ENCODE assay signal across 27 cellular contexts in the genomic region with DNA sequence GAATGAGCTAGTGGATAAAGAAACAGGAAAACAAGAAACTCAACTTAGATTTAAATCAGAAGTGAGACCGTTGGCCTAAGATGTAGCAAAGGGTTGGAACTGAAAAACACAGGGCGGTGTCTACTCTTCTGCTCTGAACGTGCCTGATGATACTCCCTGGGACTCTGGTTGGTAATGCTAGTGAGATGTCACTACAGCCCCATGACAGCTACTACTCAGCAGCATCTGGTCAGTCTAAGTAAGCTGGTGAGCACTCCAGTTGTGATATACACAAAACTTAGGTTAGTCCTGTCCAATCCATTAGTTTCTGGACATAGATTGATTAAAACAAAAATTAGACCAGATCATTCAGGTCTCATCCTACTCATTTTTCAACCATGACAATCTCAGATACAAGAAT. TPM values are rescaled to one million over a fixed set of nuclear protein-coding genes. Genes with fewer than 3 reads are reported as not detected.
"Had no signal": no experiment of that assay in that cellular context is flagged by ENCODE, and none has a peak within 500 bp of the region (broad histone marks: within the 10 kb centered on the region; RNA-seq: fewer than 3 reads in every experiment).

No MANE protein-coding gene starts in this region.

- H3K4me1 Mint-ChIP-seq: activated naive CD4-positive, alpha-beta T cell treated with anti-CD3 and anti-CD28 coated beads, Interleukin-2, amount 50 U/mL, for 24 hours; central memory CD8-positive, alpha-beta T cell had no signal

- DNase-seq: activated CD4-positive, alpha-beta T cell treated with anti-CD3 and anti-CD28 coated beads for 4 hours; activated CD8-positive, alpha-beta T cell treated with anti-CD3 and anti-CD28 coated beads, Interleukin-2, amount 10 ng/mL, durations not matched to agents 7 days and 5 days; activated effector memory CD4-positive, alpha-beta T cell treated with Interleukin-2 at 50 U/mL for 16 hours; activated naive CD4-positive, alpha-beta T cell; activated T-cell treated with anti-CD3 and anti-CD28 coated beads, Interleukin-2, amount 50 U/mL, for 24 hours; body of pancreas; MV-4-11; NCI-H1092 treated with DMSO at 0.1 percent for 48 hours; NCI-H1417 treated with DMSO at 0.1 percent for 48 hours; NCI-H1694; NCI-H2029; NCI-H2107; NCI-H2171 treated with DMSO at 0.1 percent for 48 hours; NCI-H345; NCI-H510A; NCI-H526 treated with DMSO at 0.1 percent for 48 hours; NCI-H82; OCI-M1; T-helper 1 cell had no signal

- H3K36me3 ChIP-seq: ascending aorta had no signal

- H3K9ac ChIP-seq: KMS-11 had no signal

- H3K27ac ChIP-seq: ascending aorta, body of pancreas, KMS-11, SK-N-MC had no signal

- H3K9me3 ChIP-seq: ascending aorta, body of pancreas had no signal

- H3K9me3 Mint-ChIP-seq: activated naive CD4-positive, alpha-beta T cell treated with anti-CD3 and anti-CD28 coated beads, Interleukin-2, amount 50 U/mL, for 24 hours; activated T-cell treated with anti-CD3 and anti-CD28 coated beads, Interleukin-2, amount 50 U/mL, for 24 hours; activated T-helper 1 cell treated with anti-CD3 and anti-CD28 coated beads, Interleukin-12 subunit alpha, Interleukin-12 subunit beta, Interleukin-2, Interleukin-4 antibody, amounts not matched to agents 30 ng/mL and 10 ng/mL and 1 ng/mL, durations not matched to agents 14 hours and 24 hours and 36 hours; central memory CD8-positive, alpha-beta T cell had no signal

- ATAC-seq: activated CD4-positive, CD25-positive, alpha-beta regulatory T cell treated with anti-CD3 and anti-CD28 coated beads, Interleukin-2, amount 50 U/mL, for 24 hours; activated CD8-positive, alpha-beta T cell treated with anti-CD3 and anti-CD28 coated beads, Interleukin-2, amount 10 ng/mL, durations not matched to agents 7 days and 5 days; body of pancreas had no signal

- H3K4me2 ChIP-seq: KMS-11 had no signal

- H3K36me3 Mint-ChIP-seq: activated naive CD4-positive, alpha-beta T cell treated with anti-CD3 and anti-CD28 coated beads, Interleukin-2, amount 50 U/mL, for 24 hours had no signal

- H3K27ac Mint-ChIP-seq: activated CD8-positive, alpha-beta T cell treated with anti-CD3 and anti-CD28 coated beads, Interleukin-2, amount 10 ng/mL, durations not matched to agents 7 days and 5 days; activated naive CD4-positive, alpha-beta T cell treated with anti-CD3 and anti-CD28 coated beads, Interleukin-2, amount 50 U/mL, for 24 hours; activated T-cell treated with anti-CD3 and anti-CD28 coated beads, Interleukin-2, amount 50 U/mL, for 24 hours; activated T-helper 1 cell treated with anti-CD3 and anti-CD28 coated beads, Interleukin-12 subunit alpha, Interleukin-12 subunit beta, Interleukin-2, Interleukin-4 antibody, amounts not matched to agents 30 ng/mL and 10 ng/mL and 1 ng/mL, durations not matched to agents 14 hours and 24 hours and 36 hours had no signal

- H3K27me3 ChIP-seq: ascending aorta, body of pancreas had no signal

- H3K27me3 Mint-ChIP-seq: activated T-cell treated with anti-CD3 and anti-CD28 coated beads, Interleukin-2, amount 50 U/mL, for 24 hours had no signal

- H3K4me3 Mint-ChIP-seq: activated CD8-positive, alpha-beta T cell treated with anti-CD3 and anti-CD28 coated beads, Interleukin-2, amount 10 ng/mL, durations not matched to agents 7 days and 5 days; activated naive CD4-positive, alpha-beta T cell treated with anti-CD3 and anti-CD28 coated beads, Interleukin-2, amount 50 U/mL, for 24 hours; activated T-cell treated with anti-CD3 and anti-CD28 coated beads, Interleukin-2, amount 50 U/mL, for 24 hours; activated T-helper 1 cell treated with anti-CD3 and anti-CD28 coated beads, Interleukin-12 subunit alpha, Interleukin-12 subunit beta, Interleukin-2, Interleukin-4 antibody, amounts not matched to agents 30 ng/mL and 10 ng/mL and 1 ng/mL, durations not matched to agents 14 hours and 24 hours and 36 hours; central memory CD8-positive, alpha-beta T cell had no signal

- H3K4me1 ChIP-seq: ascending aorta had no signal

- H3K4me3 ChIP-seq: ascending aorta, body of pancreas, SK-N-MC had no signal

RNA-seq across cellular contexts. Expression of a gene that starts 15.4 kb away (rescaled TPM):
- total RNA-seq: activated CD8-positive, alpha-beta T cell treated with anti-CD3 and anti-CD28 coated beads, Interleukin-2, amount 10 ng/mL, durations not matched to agents 7 days and 5 days; activated T-helper 1 cell treated with anti-CD3 and anti-CD28 coated beads, Interleukin-12 subunit alpha, Interleukin-12 subunit beta, Interleukin-2, Interleukin-4 antibody, amounts not matched to agents 30 ng/mL and 10 ng/mL and 1 ng/mL, durations not matched to agents 14 hours and 24 hours and 36 hours; ascending aorta; T-helper 2 cell treated with Interferon-gamma antibody and Interleukin-4, amounts not matched to agents 100 ng/mL and 5 ng/mL, for 36 hours had no signal
